In genomic region chr20:23659989-23660837, GRCh38 we compare ENCODE assay signal across 18 cellular contexts. TPM values are rescaled to one million over a fixed set of nuclear protein-coding genes. Genes with fewer than 3 reads are reported as not detected.
DNase-seq lines count a peak whose midpoint lies in the region; ATAC-seq and TF ChIP-seq lines count a peak whose summit lies in the region.
"Had no signal": no experiment of that assay in that cellular context is flagged by ENCODE, and none has a peak within 500 bp of the region (broad histone marks: within the 10 kb centered on the region; RNA-seq: fewer than 3 reads in every experiment).

No MANE protein-coding gene starts in this region.

- H3K27ac ChIP-seq in Peyer's patch (peak overlapping the region in 3 of 4 donors; percentile 14 to 45 (median 25)), osteoblast (ENCODE audit: low read depth, low read length) (no peak overlapping the region)
- H3K27ac ChIP-seq: C4-2B, RWPE1 had no signal

- H3K9me3 ChIP-seq in Peyer's patch (no peaks in the 10 kb centered on the region), osteoblast (ENCODE audit: low read depth, low read length) (no peaks in the 10 kb centered on the region)

- H2AFZ ChIP-seq in osteoblast (ENCODE audit: low read length): peak overlapping the region; percentile 60

- H3K36me3 ChIP-seq in Peyer's patch (no peaks in the 10 kb centered on the region), osteoblast (ENCODE audit: insufficient read depth, low read length) (no peaks in the 10 kb centered on the region)

- ATAC-seq in HG03045 (IDR thresholded peaks at IDR 0.05; ENCODE audit: unreplicated experiment): no peak
- ATAC-seq: stimulated activated naive CD8-positive, alpha-beta T cell treated with anti-CD3 and anti-CD28 coated beads, Interleukin-15, Interleukin-2, amounts not matched to agents 100 U/mL and 50 U/mL, for 24 hours had no signal

- TF ChIP-seq CTCF in Peyer's patch (IDR thresholded peaks at IDR 0.05) (no peak), fibroblast of the aortic adventitia (IDR thresholded peaks at IDR 0.05; ENCODE audit: insufficient read depth, low read length) (no peak), osteoblast (IDR thresholded peaks at IDR 0.05; ENCODE audit: extremely low read depth, low read depth, low read length) (no peak)

- H3K79me2 ChIP-seq in osteoblast (ENCODE audit: insufficient read depth, low read length): no peaks in the 10 kb centered on the region

- H3K27me3 ChIP-seq in Peyer's patch (no peaks in the 10 kb centered on the region), osteoblast (ENCODE audit: insufficient read depth, low read length) (peaks cover 4% of the 10 kb centered on the region)

- H3K4me3 ChIP-seq in Peyer's patch: no peak overlapping the region
- H3K4me3 ChIP-seq in fibroblast of the aortic adventitia (ENCODE audit: low read depth, low read length): no peak overlapping the region
- H3K4me3 ChIP-seq in osteoblast (ENCODE audit: insufficient read depth, low read length): no peak overlapping the region

- TF ChIP-seq POLR2A in Peyer's patch (IDR thresholded peaks at IDR 0.05): no peak

- H3K4me2 ChIP-seq in osteoblast (ENCODE audit: insufficient read depth, low read length): no peak overlapping the region

- DNase-seq in DMS 273 treated with DMSO at 0.1 percent for 48 hours (lab: John Stamatoyannopoulos, UW): peak; percentile 36
- no peak for DNase-seq in Peyer's patch
- DNase-seq in fibroblast of the aortic adventitia (ENCODE audit: low read depth): peak; percentile 81
- DNase-seq in osteoblast (ENCODE audit: insufficient read length, low spot score, missing footprints): peak; percentile 70
- DNase-seq in stimulated activated CD4-positive, alpha-beta T cell treated with anti-CD3 and anti-CD28 coated beads, Interleukin-4, amount 100 ng/mL, for 4 hours: no peak
- DNase-seq in NCI-H1105 (lab: John Stamatoyannopoulos, UW): no peak
- no peak for DNase-seq in SW480 (ENCODE audit: low spot score)
- DNase-seq: activated naive CD4-positive, alpha-beta T cell treated with anti-CD3 and anti-CD28 coated beads, Interleukin-2, amount 50 U/mL, for 16 hours; MV-4-11; NCI-H510A; stimulated activated CD4-positive, alpha-beta T cell treated with anti-CD3 and anti-CD28 coated beads, Interleukin-4, amount 100 ng/mL, for 24 hours; stimulated activated naive CD8-positive, alpha-beta T cell treated with anti-CD3 and anti-CD28 coated beads, Interleukin-15, Interleukin-2, amounts not matched to agents 100 U/mL and 50 U/mL, for 24 hours had no signal

- H3K4me1 ChIP-seq in Peyer's patch: peaks cover 0 to 26% (median 2%) of the 10 kb centered on the region in 4 donors
- H3K4me1 ChIP-seq in osteoblast (ENCODE audit: insufficient read depth, low read length): no peaks in the 10 kb centered on the region

- no peaks in the 10 kb centered on the region for H4K20me1 ChIP-seq in osteoblast (ENCODE audit: insufficient read depth, low read length)

RNA-seq across cellular contexts. Expression of gene CST3, which starts 22.5 kb away (rescaled TPM):
- total RNA-seq in Peyer's patch: 1,000 to 10,000 TPM in 2 of 4 donors, 100 to 1,000 TPM in 2; 221 to 1,587 (median 1,027) TPM
- total RNA-seq in fibroblast of the aortic adventitia (ENCODE audit: low replicate concordance): 246 and 355 TPM in 2 replicates
- total RNA-seq in osteoblast: 169 and 229 TPM in 2 replicates

RNA-seq across cellular contexts. Expression of gene CST4, which starts 28.6 kb away (rescaled TPM):
- not detected for total RNA-seq in Peyer's patch
- total RNA-seq in fibroblast of the aortic adventitia (ENCODE audit: low replicate concordance): not detected in 2 replicates
- not detected in 2 replicates for total RNA-seq in osteoblast
- total RNA-seq: activated CD8-positive, alpha-beta memory T cell treated with anti-CD3 and anti-CD28 coated beads for 36 hours; glomerular endothelial cell; lower leg skin had no signal

RNA-seq across cellular contexts. Expression of gene CST9, which starts 54.5 kb away (rescaled TPM):
- not detected for total RNA-seq in Peyer's patch
- total RNA-seq in fibroblast of the aortic adventitia (ENCODE audit: low replicate concordance): not detected in 2 replicates
- total RNA-seq in osteoblast: not detected in 2 replicates
- total RNA-seq: activated CD8-positive, alpha-beta memory T cell treated with anti-CD3 and anti-CD28 coated beads for 36 hours; glomerular endothelial cell; lower leg skin had no signal

Comparison
In these comparisons a context has a peak if more than half of its experiments do, and no peak if none do; other contexts are left out.
1. DNase-seq: peak in DMS 273 treated with DMSO at 0.1 percent for 48 hours (single experiment), fibroblast of the aortic adventitia (single experiment) and osteoblast (single experiment); none in Peyer's patch (0 of 3), stimulated activated CD4-positive, alpha-beta T cell treated with anti-CD3 and anti-CD28 coated beads, Interleukin-4, amount 100 ng/mL, for 4 hours (0 of 2), NCI-H1105 (single experiment) and SW480 (single experiment).